26 cellular contexts compared by ENCODE assay signal in the genomic region with DNA sequence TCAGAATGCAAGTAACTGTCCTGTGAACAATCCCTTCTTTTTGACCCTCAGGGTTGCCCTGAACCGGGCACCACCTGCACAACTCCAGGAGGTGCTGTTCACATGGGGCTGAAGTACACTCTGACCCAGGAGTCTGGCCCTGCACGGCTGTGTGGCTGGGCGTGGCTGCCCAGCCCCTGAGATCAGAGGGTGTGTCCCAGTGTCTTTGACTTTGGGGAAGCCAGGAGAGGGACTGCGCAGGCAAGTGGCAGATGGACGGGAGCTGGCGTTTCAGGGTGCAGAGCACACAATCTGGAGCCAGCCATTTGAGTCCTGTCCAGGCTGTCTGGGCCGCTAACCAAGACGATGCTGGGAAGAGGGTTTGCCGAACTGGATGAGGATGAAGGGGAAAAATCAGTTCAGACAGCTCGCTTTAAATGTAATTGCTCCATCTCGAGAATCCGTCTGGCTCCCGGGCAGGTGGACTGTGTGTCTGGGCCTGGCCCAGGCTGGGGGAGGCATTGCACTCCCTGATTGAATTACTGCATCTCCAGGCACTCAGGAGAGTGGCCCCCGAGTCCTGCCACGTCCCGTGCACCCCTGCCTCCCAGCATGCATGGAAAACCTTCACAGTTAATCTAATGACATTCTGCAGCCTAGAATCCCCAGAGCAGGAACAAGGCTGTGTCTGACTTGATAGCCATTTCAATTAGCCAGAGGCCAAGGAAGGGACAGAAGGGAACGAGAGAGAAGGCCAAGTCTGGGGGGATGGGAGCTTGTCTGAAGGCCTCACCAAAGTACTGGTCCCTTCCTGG.
DNase-seq lines count a peak whose midpoint lies in the region; ATAC-seq, FAIRE-seq and TF ChIP-seq lines count a peak whose summit lies in the region.
"Had no signal": no experiment of that assay in that cellular context is flagged by ENCODE, and none has a peak within 500 bp of the region (broad histone marks: within the 10 kb centered on the region; RNA-seq: fewer than 3 reads in every experiment).

No MANE protein-coding gene starts in this region.

- in situ Hi-C loops in K562 (cut with MboI) = no loop called here

- no peak overlapping the region for H3K27ac Mint-ChIP-seq in stimulated activated naive CD8-positive, alpha-beta T cell treated with anti-CD3 and anti-CD28 coated beads, Interleukin-15, amount 100 ng/mL, for 72 hours
- H3K27ac Mint-ChIP-seq: activated naive CD4-positive, alpha-beta T cell treated with anti-CD3 and anti-CD28 coated beads, Interleukin-2, amount 10 ng/mL, durations not matched to agents 7 days and 5 days; activated T-helper 1 cell treated with anti-CD3 and anti-CD28 coated beads, Interleukin-12 subunit alpha, Interleukin-12 subunit beta, Interleukin-2, Interleukin-4 antibody, amounts not matched to agents 30 ng/mL and 10 ng/mL and 1 ng/mL, durations not matched to agents 14 hours and 24 hours and 36 hours; CD14-positive monocyte; mesothelial cell of epicardium; natural killer cell treated with Interleukin-12 subunit alpha and Interleukin-12 subunit beta and Interleukin-15 and Interleukin-18, amount 100 ng/mL, for 72 hours; WTC11 had no signal

- no peaks in the 10 kb centered on the region for H3K4me1 Mint-ChIP-seq in stimulated activated naive CD8-positive, alpha-beta T cell treated with anti-CD3 and anti-CD28 coated beads, Interleukin-15, amount 100 ng/mL, for 72 hours
- H3K4me1 Mint-ChIP-seq: activated naive CD4-positive, alpha-beta T cell treated with anti-CD3 and anti-CD28 coated beads, Interleukin-2, amount 10 ng/mL, durations not matched to agents 7 days and 5 days; CD14-positive monocyte; IgD-negative memory B cell had no signal

- H3K9me3 ChIP-seq in BE2C = no peaks in the 10 kb centered on the region
- H3K9me3 ChIP-seq in Karpas-422 (ENCODE audit: low read length) = no peaks in the 10 kb centered on the region
- H3K9me3 ChIP-seq in K562 (replicated peaks; ENCODE audit: control insufficient read depth, insufficient read depth, low read depth, low read length) = no peaks in the 10 kb centered on the region
- H3K9me3 ChIP-seq: right atrium auricular region had no signal

- FAIRE-seq in K562 (lab: Jason Lieb, UNC) = no peak
- FAIRE-seq: GM19239 had no signal

- H3K79me2 ChIP-seq in Karpas-422 (ENCODE audit: low read length) = no peaks in the 10 kb centered on the region
- no peaks in the 10 kb centered on the region for H3K79me2 ChIP-seq in K562 (ENCODE audit: control insufficient read depth, insufficient read depth, low read length)

- ATAC-seq in K562 (peak; percentile 87), left colon (peak; percentile 74)
- no peak for ATAC-seq in stimulated activated naive CD8-positive, alpha-beta T cell treated with anti-CD3 and anti-CD28 coated beads, Interleukin-15, amount 100 ng/mL, for 72 hours
- ATAC-seq: stimulated activated naive CD8-positive, alpha-beta T cell treated with anti-CD3 and anti-CD28 coated beads, Interleukin-15, Interleukin-2, amounts not matched to agents 100 U/mL and 50 U/mL, for 24 hours; WTC11 had no signal

- no peaks in the 10 kb centered on the region for H3K9me2 ChIP-seq in Karpas-422 (replicated peaks; ENCODE audit: insufficient read depth, low read length)

- H3K9ac ChIP-seq in Karpas-422 (ENCODE audit: low read length) (no peak overlapping the region), K562 (ENCODE audit: insufficient read depth in 1 of 2, low read depth in 2 of 2, low read length in 2 of 2) (no peak overlapping the region)

- H4K20me1 ChIP-seq in Karpas-422 (ENCODE audit: insufficient read depth, low read depth, low read length) (no peaks in the 10 kb centered on the region), K562 (replicated peaks; ENCODE audit: control insufficient read depth, insufficient read depth, low read length) (no peaks in the 10 kb centered on the region)

- no peak for TF ChIP-seq RAD21 in K562 (CRISPR knock-in tag; conservative IDR thresholded peaks at IDR 0.05 in 1 of 2, IDR thresholded peaks at IDR 0.05 in 1 of 2)

- no peak overlapping the region for H3K4me3 Mint-ChIP-seq in stimulated activated naive CD8-positive, alpha-beta T cell treated with anti-CD3 and anti-CD28 coated beads, Interleukin-15, amount 100 ng/mL, for 72 hours
- H3K4me3 Mint-ChIP-seq: activated naive CD4-positive, alpha-beta T cell treated with anti-CD3 and anti-CD28 coated beads, Interleukin-2, amount 10 ng/mL, durations not matched to agents 7 days and 5 days; activated T-helper 1 cell treated with anti-CD3 and anti-CD28 coated beads, Interleukin-12 subunit alpha, Interleukin-12 subunit beta, Interleukin-2, Interleukin-4 antibody, amounts not matched to agents 30 ng/mL and 10 ng/mL and 1 ng/mL, durations not matched to agents 14 hours and 24 hours and 36 hours; IgD-negative memory B cell; mesothelial cell of epicardium; natural killer cell treated with Interleukin-12 subunit alpha and Interleukin-12 subunit beta and Interleukin-15 and Interleukin-18, amount 100 ng/mL, for 72 hours; WTC11 had no signal

- CTCF ChIA-PET in K562 (lab: Yijun Ruan, JAX; ENCODE audit: low intra/inter-chr PET ratio) = no interaction called here

- H3K4me3 ChIP-seq in BE2C (ENCODE audit: low read depth, low read length) (peak overlapping the region; percentile 35), Karpas-422 (ENCODE audit: low read length) (no peak overlapping the region), K562 (no peak overlapping the region), lower leg skin (ENCODE audit: low read depth, poor library complexity, severe bottlenecking) (no peak overlapping the region)
- H3K4me3 ChIP-seq: coronary artery, right atrium auricular region, SK-N-MC had no signal

- whole genome bisulfite sequencing in K562 (ENCODE audit: insufficient coverage, low coverage, missing lambda C conversion rate) = 2% methylated on average over 10 of the region's 17 CpGs
- WGBS in lower leg skin, 2 donors = 54 to 56% methylated on average over 17 of the region's 17 CpGs

- peak; percentile 85 for DNase-seq in BE2C
- peak; percentile 35 for DNase-seq in Karpas-422
- peak in 2 of 4 experiments; percentile 13 to 15 for DNase-seq in K562 (ENCODE audit: extremely low read depth in 1 of 4, low spot score in 3 of 4)
- peak in 1 of 2 donors; percentile 6 for DNase-seq in left colon
- no peak for DNase-seq in lower leg skin (ENCODE audit: low spot score in 2 of 2)
- DNase-seq in stimulated activated naive CD8-positive, alpha-beta T cell treated with anti-CD3 and anti-CD28 coated beads, Interleukin-15, amount 100 ng/mL, for 72 hours = no peak
- no peak for DNase-seq in germinal center (ENCODE audit: low spot score)
- DNase-seq in NCI-H1694 (lab: John Stamatoyannopoulos, UW) = no peak
- DNase-seq: activated CD4-positive, alpha-beta T cell treated with anti-CD3 and anti-CD28 coated beads, Interleukin-2, amount 50 U/mL, for 1 hour; activated naive CD4-positive, alpha-beta T cell treated with anti-CD3 and anti-CD28 coated beads, Interleukin-2, amount 10 ng/mL, durations not matched to agents 7 days and 5 days; amniotic stem cell; NCI-H2081 treated with DMSO at 0.1 percent for 48 hours; NCI-H510A; stimulated activated CD4-positive, alpha-beta T cell treated with anti-CD3 and anti-CD28 coated beads, Interleukin-12 subunit alpha, Interleukin-12 subunit beta, amount 100 ng/mL, for 4 hours; stimulated activated naive CD8-positive, alpha-beta T cell treated with anti-CD3 and anti-CD28 coated beads, Interleukin-15, Interleukin-2, amounts not matched to agents 100 U/mL and 50 U/mL, for 24 hours; T-helper 9 cell had no signal

- H3K4me1 ChIP-seq in BE2C = peaks cover 18% of the 10 kb centered on the region
- no peaks in the 10 kb centered on the region for H3K4me1 ChIP-seq in Karpas-422 (ENCODE audit: low read length)
- H3K4me1 ChIP-seq in K562 (replicated peaks in 1 of 2; ENCODE audit: control insufficient read depth in 2 of 2, insufficient read depth in 2 of 2, low read length in 2 of 2) = peaks cover 0 to 5% of the 10 kb centered on the region in 2 experiments; a peak in 2 of 5 replicates

- BruUV-seq in K562 (replicated peaks; lab: Mats Ljungman, UMichigan) = no TSS peak

- TF ChIP-seq EP300 in K562 (IDR thresholded peaks at IDR 0.05; ENCODE audit: low read length) = no peak

- TF ChIP-seq CTCF in BE2C (IDR thresholded peaks at IDR 0.05; ENCODE audit: low read depth, low read length) (no peak), K562 (IDR thresholded peaks at IDR 0.05 in 2 of 3, conservative IDR thresholded peaks at IDR 0.05 in 1 of 3; ENCODE audit: insufficient read depth in 2 of 3, low read depth in 1 of 3, low read length in 3 of 3) (no peak), lower leg skin (IDR thresholded peaks at IDR 0.05) (no peak)

- H3K27me3 Mint-ChIP-seq in stimulated activated naive CD8-positive, alpha-beta T cell treated with anti-CD3 and anti-CD28 coated beads, Interleukin-15, amount 100 ng/mL, for 72 hours = peaks cover 25% of the 10 kb centered on the region

- no peak overlapping the region for H3K27ac ChIP-seq in Karpas-422 (ENCODE audit: low read length)
- no peak overlapping the region for H3K27ac ChIP-seq in K562 (ENCODE audit: extremely low read depth, low read depth, low read length)
- H3K27ac ChIP-seq: coronary artery, right atrium auricular region, SK-N-MC had no signal

- H3K36me3 ChIP-seq in BE2C (no peaks in the 10 kb centered on the region), Karpas-422 (ENCODE audit: insufficient read depth, low read length) (no peaks in the 10 kb centered on the region), K562 (ENCODE audit: control insufficient read depth, insufficient read depth, low read length) (no peaks in the 10 kb centered on the region)
- H3K36me3 ChIP-seq: right atrium auricular region had no signal

- H3K27me3 ChIP-seq in BE2C (no peaks in the 10 kb centered on the region), Karpas-422 (ENCODE audit: low read length) (no peaks in the 10 kb centered on the region), K562 (ENCODE audit: control insufficient read depth in 2 of 2, insufficient read depth in 2 of 2, low read length in 2 of 2) (peaks cover 0 to 4% of the 10 kb centered on the region in 2 experiments; a peak in 1 of 5 replicates)
- H3K27me3 ChIP-seq: right atrium auricular region had no signal

- POLR2A ChIA-PET in K562 (lab: Yijun Ruan, JAX) = interaction anchor here (0.6 kb wide), 1 partner anchor 8 kb away, joined by 3 read pairs; no protein-coding TSS in a partner anchor

- no peaks in the 10 kb centered on the region for H3K9me1 ChIP-seq in K562 (ENCODE audit: control insufficient read depth, insufficient read depth, low read length)

- no peak overlapping the region for H3K4me2 ChIP-seq in Karpas-422 (ENCODE audit: low read depth, low read length, poor library complexity, severe bottlenecking)
- no peak overlapping the region for H3K4me2 ChIP-seq in K562 (ENCODE audit: insufficient read depth, low read length)

- H3K9me3 Mint-ChIP-seq in stimulated activated naive CD8-positive, alpha-beta T cell treated with anti-CD3 and anti-CD28 coated beads, Interleukin-15, amount 100 ng/mL, for 72 hours = no peaks in the 10 kb centered on the region
- H3K9me3 Mint-ChIP-seq: activated naive CD4-positive, alpha-beta T cell treated with anti-CD3 and anti-CD28 coated beads, Interleukin-2, amount 10 ng/mL, durations not matched to agents 7 days and 5 days; mesothelial cell of epicardium; natural killer cell treated with Interleukin-12 subunit alpha and Interleukin-12 subunit beta and Interleukin-15 and Interleukin-18, amount 100 ng/mL, for 72 hours had no signal

- H2AFZ ChIP-seq in Karpas-422 (ENCODE audit: low read length) (no peak overlapping the region), K562 (ENCODE audit: low read depth, low read length) (no peak overlapping the region)

- TF ChIP-seq POLR2A in K562 (conservative IDR thresholded peaks at IDR 0.05) = no peak
- TF ChIP-seq POLR2A in lower leg skin (IDR thresholded peaks at IDR 0.05) = no peak

- intact Hi-C loops in K562 (cut with micrococcal nuclease) = no loop called here
- intact Hi-C loops in left colon (cut with DNase I, micrococcal nuclease) = no loop called here
- intact Hi-C loops in lower leg skin (cut with DNase I; ENCODE audit: low total_unique reads) = loop anchor here (5.0 kb wide), 1 partner anchor 496 kb away; no protein-coding TSS in a partner anchor

Comparison
In these comparisons a context has a peak if more than half of its experiments do, and no peak if none do; other contexts are left out.
1. DNase-seq: peak in BE2C (single experiment) and Karpas-422 (single experiment); none in lower leg skin (0 of 2), stimulated activated naive CD8-positive, alpha-beta T cell treated with anti-CD3 and anti-CD28 coated beads, Interleukin-15, amount 100 ng/mL, for 72 hours (0 of 2), germinal center (single experiment) and NCI-H1694 (single experiment).